In genomic region chr16:50836121-50836541, GRCh38 we compare ENCODE assay signal across 24 cellular contexts.
DNase-seq lines count a peak whose midpoint lies in the region; ATAC-seq and TF ChIP-seq lines count a peak whose summit lies in the region.
"Had no signal": no experiment of that assay in that cellular context is flagged by ENCODE, and none has a peak within 500 bp of the region (broad histone marks: within the 10 kb centered on the region; RNA-seq: fewer than 3 reads in every experiment).

No MANE protein-coding gene starts in this region.

- TF ChIP-seq CTCF in esophagus squamous epithelium (IDR thresholded peaks at IDR 0.05), result no peak
- TF ChIP-seq CTCF in CD4-positive, alpha-beta T cell (IDR thresholded peaks at IDR 0.05), result no peak

- CTCF ChIA-PET in CD4-positive, alpha-beta T cell (lab: Charles Lee), result no interaction called here

- DNase-seq in COR-L47 (lab: John Stamatoyannopoulos, UW) (peak; percentile 18), caudate nucleus (lab: John Stamatoyannopoulos, UW) (peak in 48 of 61 donors; percentile 3 to 80 (median 44)), hypothalamus (lab: John Stamatoyannopoulos, UW) (peak in 29 of 51 donors; percentile 7 to 92 (median 36)), putamen (ENCODE audit: low spot score) (peak; percentile 96), esophagus squamous epithelium (lab: John Stamatoyannopoulos, UW) (no peak), 8988T (no peak), immature natural killer cell (no peak)
- DNase-seq in CD4-positive, alpha-beta T cell, result no peak
- DNase-seq: activated CD4-positive, alpha-beta T cell treated with anti-CD3 and anti-CD28 coated beads for 1 hour; activated naive CD4-positive, alpha-beta T cell; activated T-cell treated with anti-CD3 and anti-CD28 coated beads, Interleukin-2, amount 50 U/mL, for 24 hours; Calu3; EL; NCI-H1105; NCI-H2029 treated with DMSO at 0.1 percent for 48 hours; stimulated activated CD4-positive, alpha-beta T cell treated with anti-CD3 and anti-CD28 coated beads, Interleukin-12 subunit alpha, Interleukin-12 subunit beta, amount 100 ng/mL, for 4 hours; stimulated activated CD4-positive, alpha-beta T cell treated with anti-CD3 and anti-CD28 coated beads, Interleukin-4, amount 100 ng/mL, for 4 hours; stimulated activated naive CD8-positive, alpha-beta T cell treated with anti-CD3 and anti-CD28 coated beads, Interleukin-15, Interleukin-2, amounts not matched to agents 100 U/mL and 50 U/mL, for 24 hours; T-cell; transverse colon had no signal

- no peak for TF ChIP-seq POLR2A in esophagus squamous epithelium (IDR thresholded peaks at IDR 0.05)

- H3K4me3 Mint-ChIP-seq in CD4-positive, alpha-beta T cell, result no peak overlapping the region
- no peak overlapping the region for H3K4me3 Mint-ChIP-seq in immature natural killer cell
- H3K4me3 Mint-ChIP-seq: activated T-cell treated with anti-CD3 and anti-CD28 coated beads, Interleukin-2, amount 50 U/mL, for 24 hours; T-cell had no signal

- no peaks in the 10 kb centered on the region for H3K36me3 Mint-ChIP-seq in CD4-positive, alpha-beta T cell (ENCODE audit: low read depth)
- H3K36me3 Mint-ChIP-seq in immature natural killer cell, result no peaks in the 10 kb centered on the region
- H3K36me3 Mint-ChIP-seq: T-cell had no signal

- intact Hi-C loops in esophagus squamous epithelium (cut with DNase I), result no loop called here
- intact Hi-C loops in CD4-positive, alpha-beta T cell (cut with DNase I, micrococcal nuclease), result no loop called here

- no peak overlapping the region for H3K27ac Mint-ChIP-seq in CD4-positive, alpha-beta T cell
- H3K27ac Mint-ChIP-seq in immature natural killer cell, result no peak overlapping the region
- H3K27ac Mint-ChIP-seq: activated T-cell treated with anti-CD3 and anti-CD28 coated beads, Interleukin-2, amount 50 U/mL, for 24 hours; T-cell had no signal

- H3K9me3 Mint-ChIP-seq in CD4-positive, alpha-beta T cell, result no peaks in the 10 kb centered on the region
- H3K9me3 Mint-ChIP-seq in immature natural killer cell, result peaks cover 0 to under 1% (median 0%) of the 10 kb centered on the region in 6 donors
- H3K9me3 Mint-ChIP-seq: activated T-cell treated with anti-CD3 and anti-CD28 coated beads, Interleukin-2, amount 50 U/mL, for 24 hours had no signal

- no peaks in the 10 kb centered on the region for H3K36me3 ChIP-seq in esophagus squamous epithelium
- H3K36me3 ChIP-seq: ascending aorta, neutrophil, right atrium auricular region, transverse colon had no signal

- H3K4me1 ChIP-seq in esophagus squamous epithelium, result peaks cover 0 to 4% (median 0%) of the 10 kb centered on the region in 3 donors
- H3K4me1 ChIP-seq: ascending aorta had no signal

- H3K9me3 ChIP-seq in esophagus squamous epithelium, result no peaks in the 10 kb centered on the region
- no peaks in the 10 kb centered on the region for H3K9me3 ChIP-seq in CD4-positive, alpha-beta T cell (ENCODE audit: control insufficient read depth, low read length)
- H3K9me3 ChIP-seq: ascending aorta, neutrophil, transverse colon had no signal

- H3K27me3 ChIP-seq in esophagus squamous epithelium, result peaks cover 0 to 33% (median 0%) of the 10 kb centered on the region in 4 donors
- H3K27me3 ChIP-seq in CD4-positive, alpha-beta T cell (ENCODE audit: control insufficient read depth, insufficient read depth, low read length), result no peaks in the 10 kb centered on the region
- H3K27me3 ChIP-seq: ascending aorta had no signal

- H3K4me1 Mint-ChIP-seq in CD4-positive, alpha-beta T cell (ENCODE audit: low read depth), result peaks cover 10% of the 10 kb centered on the region
- peaks cover 8 to 12% of the 10 kb centered on the region in 2 donors for H3K4me1 Mint-ChIP-seq in immature natural killer cell

- POLR2A ChIA-PET in CD4-positive, alpha-beta T cell (lab: Charles Lee), result no interaction called here

- peak overlapping the region; percentile 99 for H3K27ac ChIP-seq in caudate nucleus (ENCODE audit: low read depth, low read length)
- no peak overlapping the region for H3K27ac ChIP-seq in esophagus squamous epithelium
- no peak overlapping the region for H3K27ac ChIP-seq in CD4-positive, alpha-beta T cell (ENCODE audit: low read depth, low read length)
- H3K27ac ChIP-seq: ascending aorta, neutrophil, right atrium auricular region, transverse colon had no signal

- H3K27me3 Mint-ChIP-seq in CD4-positive, alpha-beta T cell, result peaks cover 21% of the 10 kb centered on the region
- H3K27me3 Mint-ChIP-seq in immature natural killer cell (ENCODE audit: low read depth in 3 of 3), result peaks cover 2 to 20% (median 3%) of the 10 kb centered on the region in 3 donors

- H3K4me3 ChIP-seq in esophagus squamous epithelium, result no peak overlapping the region
- H3K4me3 ChIP-seq: ascending aorta, right atrium auricular region, transverse colon had no signal

- 37 to 49% methylated on average over 9 of the region's 9 CpGs for WGBS in esophagus squamous epithelium, 2 donors

- ATAC-seq in CD4-positive, alpha-beta T cell (ENCODE audit: poor library complexity), result no peak
- ATAC-seq: Panc1; stimulated activated naive CD8-positive, alpha-beta T cell treated with anti-CD3 and anti-CD28 coated beads, Interleukin-15, Interleukin-2, amounts not matched to agents 100 U/mL and 50 U/mL, for 24 hours; T-cell had no signal

Comparison
In these comparisons a context has a peak if more than half of its experiments do, and no peak if none do; other contexts are left out.
1. DNase-seq: peak in COR-L47 (single experiment), caudate nucleus (48 of 61), hypothalamus (29 of 51) and putamen (single experiment); none in esophagus squamous epithelium (single experiment), 8988T (single experiment), CD4-positive, alpha-beta T cell (0 of 10) and immature natural killer cell (0 of 3).